ENCODE assay signal across 13 cellular contexts in the genomic region with DNA sequence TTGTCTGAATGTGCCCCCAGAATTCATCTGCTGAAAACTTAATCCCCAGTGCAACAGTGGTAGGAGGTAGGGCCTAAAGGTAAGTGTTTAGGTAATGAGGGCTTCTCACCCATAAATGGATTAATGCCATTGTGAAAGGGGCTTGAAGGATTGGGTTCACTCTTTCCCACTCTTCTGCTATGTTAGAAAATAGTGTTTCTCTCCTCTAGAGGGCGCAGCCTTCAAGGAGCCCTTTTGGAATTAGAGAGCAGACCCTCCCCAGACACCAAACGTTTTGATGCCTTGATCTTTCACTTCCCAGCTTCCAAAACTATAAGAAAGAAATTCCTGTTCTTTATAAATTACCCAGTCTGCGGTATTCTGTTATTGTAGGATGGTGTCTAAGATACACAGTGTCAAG.
DNase-seq lines count a peak whose midpoint lies in the region; ATAC-seq and TF ChIP-seq lines count a peak whose summit lies in the region.
"Had no signal": no experiment of that assay in that cellular context is flagged by ENCODE, and none has a peak within 500 bp of the region (broad histone marks: within the 10 kb centered on the region; RNA-seq: fewer than 3 reads in every experiment).

No MANE protein-coding gene starts in this region.

- DNase-seq in right atrium auricular region (ENCODE audit: low spot score) (no peak), cardiac septum (ENCODE audit: low spot score) (no peak), NCI-H1694 treated with DMSO at 0.1 percent for 48 hours (lab: John Stamatoyannopoulos, UW) (peak; percentile 6), colonic mucosa (no peak), NCI-H345 treated with DMSO at 0.1 percent for 48 hours (lab: John Stamatoyannopoulos, UW; ENCODE audit: unreplicated experiment) (no peak)
- DNase-seq in stimulated activated CD4-positive, alpha-beta T cell treated with anti-CD3 and anti-CD28 coated beads, Interleukin-1b, Interleukin-23, amount 100 ng/mL, for 48 hours: no peak
- DNase-seq: activated CD4-positive, alpha-beta T cell treated with anti-CD3 and anti-CD28 coated beads for 48 hours; activated naive CD8-positive, alpha-beta T cell treated with anti-CD3 and anti-CD28 coated beads, Interleukin-2, amount 10 ng/mL, durations not matched to agents 7 days and 5 days; CD4-positive, alpha-beta T cell had no signal

- H3K4me1 ChIP-seq in right atrium auricular region (no peaks in the 10 kb centered on the region), colonic mucosa (no peaks in the 10 kb centered on the region)

- H3K27me3 ChIP-seq in right atrium auricular region: no peaks in the 10 kb centered on the region
- no peaks in the 10 kb centered on the region for H3K27me3 ChIP-seq in colonic mucosa

- H3K4me3 ChIP-seq in right atrium auricular region: no peak overlapping the region
- H3K4me3 ChIP-seq in colonic mucosa: no peak overlapping the region
- H3K4me3 ChIP-seq: thoracic aorta had no signal

- no peak overlapping the region for H3K9ac ChIP-seq in colonic mucosa (ENCODE audit: low read depth in 2 of 2, low read length in 2 of 2)

- intact Hi-C loops in cardiac septum (cut with DNase I) (no loop called here), colonic mucosa (cut with DNase I) (loop anchor here (2.0 kb wide), 1 partner anchor 158 kb away; no protein-coding TSS in a partner anchor)

- H3K36me3 ChIP-seq in right atrium auricular region (no peaks in the 10 kb centered on the region), colonic mucosa (no peaks in the 10 kb centered on the region)
- H3K36me3 ChIP-seq: thoracic aorta had no signal

- ATAC-seq in GM18870 (IDR thresholded peaks at IDR 0.05; ENCODE audit: unreplicated experiment) (no peak), HG02938 (IDR thresholded peaks at IDR 0.05; ENCODE audit: unreplicated experiment) (no peak)

- peak; percentile 21 to 41 for TF ChIP-seq CTCF in right atrium auricular region (IDR thresholded peaks at IDR 0.05)
- peak; percentile 50 for TF ChIP-seq CTCF in colonic mucosa (IDR thresholded peaks at IDR 0.05)

- H3K9me3 ChIP-seq in right atrium auricular region: no peaks in the 10 kb centered on the region
- no peaks in the 10 kb centered on the region for H3K9me3 ChIP-seq in colonic mucosa
- H3K9me3 ChIP-seq: thoracic aorta had no signal

- H3K27ac ChIP-seq in right atrium auricular region (no peak overlapping the region), colonic mucosa (no peak overlapping the region)
- H3K27ac ChIP-seq: RWPE1, thoracic aorta had no signal
